In genomic region chr1:228953808-228954207, GRCh38 we compare ENCODE assay signal across 8 cellular contexts.
A peak's percentile ranks its signal among the peaks of the same experiment; 100 is the strongest.
DNase-seq lines count a peak whose midpoint lies in the region; TF ChIP-seq lines count a peak whose summit lies in the region.
"Not testable (repeated sequence)": the region's sequence is repeated elsewhere in the genome, so short reads cannot be mapped to it uniquely, and the experiment has no call there.

No MANE protein-coding gene starts in this region.

- not testable (repeated sequence) for H3K4me3 ChIP-seq in coronary artery

- H3K27ac ChIP-seq in angular gyrus (ENCODE audit: low read depth, low read length) = peak overlapping the region; percentile 96
- H3K27ac ChIP-seq in coronary artery = not testable (repeated sequence)

- not testable (repeated sequence) for TF ChIP-seq CTCF in coronary artery (IDR thresholded peaks at IDR 0.05)

- peak; percentile 87 for DNase-seq in Ammon's horn (ENCODE audit: low spot score)
- peak; percentile 19 for DNase-seq in coronary artery (ENCODE audit: low spot score)
- peak; percentile 92 for DNase-seq in globus pallidus (ENCODE audit: low spot score)
- peak; percentile 75 for DNase-seq in inferior parietal cortex (ENCODE audit: extremely low spot score)
- peak; percentile 29 for DNase-seq in mucosa of gallbladder (ENCODE audit: low spot score)
- peak; percentile 94 for DNase-seq in pons (ENCODE audit: low spot score)
- DNase-seq in superior temporal gyrus (ENCODE audit: extremely low spot score) = peak; percentile 94

Comparison
In these comparisons a context has a peak if more than half of its experiments do, and no peak if none do; other contexts are left out.
1. DNase-seq: peak in every context shown above with its lines; median percentile 94 in pons; 94 in superior temporal gyrus; 92 in globus pallidus; 87 in Ammon's horn; 75 in inferior parietal cortex; 29 in mucosa of gallbladder; 19 in coronary artery.